21 cellular contexts compared by ENCODE assay signal in genomic region chr11:20078846-20079245, GRCh38.
"Had no signal": no experiment of that assay in that cellular context is flagged by ENCODE, and none has a peak within 500 bp of the region (broad histone marks: within the 10 kb centered on the region; RNA-seq: fewer than 3 reads in every experiment).

No MANE protein-coding gene starts in this region.

- H3K9ac ChIP-seq: SK-N-SH had no signal

- H3K9me3 ChIP-seq: SK-N-SH had no signal

- DNase-seq: KBM-7, NCI-H1092, NCI-H1105 treated with DMSO at 0.1 percent for 48 hours, NCI-H1417 treated with DMSO at 0.1 percent for 48 hours, NCI-H146, NCI-H1694 treated with DMSO at 0.1 percent for 48 hours, NCI-H1930, NCI-H2081, NCI-H2107, NCI-H2171, NCI-H226, NCI-H446, NCI-H510A, NCI-H524 treated with DMSO at 0.1 percent for 48 hours, NCI-H69, NCI-H774, SHP77, SK-N-SH, SW 1271 had no signal

- H3K27ac ChIP-seq: HL-60, RWPE1 had no signal

- H3K4me2 ChIP-seq: SK-N-SH had no signal
